In genomic region chr17:45345554-45346254, GRCh38 we compare ENCODE assay signal across 1 cellular context.
TF ChIP-seq lines count a peak whose summit lies in the region.

No MANE protein-coding gene starts in this region.

TF ChIP-seq in GM23338, 12 proteins besides CTCF, POLR2A, EP300 and RAD21 (continued from another document):
- TF ChIP-seq REST (IDR thresholded peaks at IDR 0.05; ENCODE audit: unreplicated experiment): no peak
- no peak for TF ChIP-seq POLR2AphosphoS5 (IDR thresholded peaks at IDR 0.05; ENCODE audit: low read depth)
- no peak for TF ChIP-seq EZH2 (IDR thresholded peaks at IDR 0.05; ENCODE audit: low read depth, unreplicated experiment)
- no peak for TF ChIP-seq CREB1 (CRISPR knock-in tag; IDR thresholded peaks at IDR 0.05; ENCODE audit: low read depth)
- TF ChIP-seq JUNB (IDR thresholded peaks at IDR 0.05; ENCODE audit: unreplicated experiment): no peak
- TF ChIP-seq ETS1 (IDR thresholded peaks at IDR 0.05): no peak
- TF ChIP-seq NANOG (IDR thresholded peaks at IDR 0.05; ENCODE audit: borderline replicate concordance): no peak
